8 cellular contexts compared by ENCODE assay signal in the genomic region with DNA sequence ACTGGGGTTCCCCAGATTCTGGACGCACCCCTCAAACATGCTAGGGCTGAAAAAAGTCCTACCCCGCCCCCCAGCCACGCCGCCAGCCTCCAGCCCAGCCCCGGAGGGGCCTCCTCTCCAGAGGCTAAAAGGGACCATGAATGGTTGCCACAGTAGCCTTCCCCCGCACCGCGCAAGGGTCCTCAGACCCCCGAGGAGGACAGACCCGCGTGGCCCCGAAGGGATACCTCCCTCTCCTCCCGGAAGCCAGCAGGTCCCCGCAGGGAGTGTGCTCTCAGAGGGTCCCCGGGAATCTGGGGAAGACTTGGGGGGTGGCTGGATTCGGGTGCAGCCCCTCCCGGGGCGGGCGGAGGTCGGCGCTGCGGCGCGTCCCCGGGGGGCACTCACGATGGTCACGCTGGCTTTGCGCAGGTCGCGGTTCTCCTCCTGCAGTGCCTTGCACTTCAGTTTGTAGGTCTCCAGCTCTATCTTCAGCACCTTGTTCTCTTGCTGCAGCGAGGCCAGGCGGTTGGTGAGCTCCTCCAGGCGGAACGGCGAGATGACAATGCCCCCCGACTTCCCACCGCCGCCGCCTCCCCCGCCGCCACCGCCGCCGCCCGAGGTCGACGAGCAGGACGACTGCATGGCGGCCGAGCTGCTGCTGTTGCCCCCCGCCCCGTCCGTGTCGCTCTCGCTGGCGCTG. TPM values are rescaled to one million over a fixed set of nuclear protein-coding genes. Genes with fewer than 3 reads are reported as not detected.
DNase-seq lines count a peak whose midpoint lies in the region; ATAC-seq and TF ChIP-seq lines count a peak whose summit lies in the region.

No MANE protein-coding gene starts in this region.

- H3K9me3 Mint-ChIP-seq in IgD-negative memory B cell, result no peaks in the 10 kb centered on the region
- H3K9me3 Mint-ChIP-seq in activated naive CD8-positive, alpha-beta T cell treated with anti-CD3 and anti-CD28 coated beads, Interleukin-2, amount 50 U/mL, for 24 hours, result no peaks in the 10 kb centered on the region

- peak overlapping the region; percentile 91 for H3K9ac ChIP-seq in iPS-15b (ENCODE audit: low read depth, low read length)

- no peaks in the 10 kb centered on the region for H3K36me3 Mint-ChIP-seq in IgD-negative memory B cell
- H3K36me3 Mint-ChIP-seq in activated naive CD8-positive, alpha-beta T cell treated with anti-CD3 and anti-CD28 coated beads, Interleukin-2, amount 50 U/mL, for 24 hours (ENCODE audit: low read depth), result peaks cover 38% of the 10 kb centered on the region

- H3K9me3 ChIP-seq in DOHH2 (ENCODE audit: control insufficient read depth, insufficient read depth, low read length), result no peaks in the 10 kb centered on the region
- H3K9me3 ChIP-seq in iPS-15b (ENCODE audit: control insufficient read depth, insufficient read depth, low read length), result no peaks in the 10 kb centered on the region
- H3K9me3 ChIP-seq in spleen, result no peaks in the 10 kb centered on the region

- no peak for TF ChIP-seq CTCF in DOHH2 (IDR thresholded peaks at IDR 0.05; ENCODE audit: low read depth, low read length, poor library complexity, severe bottlenecking)
- TF ChIP-seq CTCF in spleen (IDR thresholded peaks at IDR 0.05 in 8 of 11, conservative IDR thresholded peaks at IDR 0.05 in 3 of 11), result no peak

- peaks cover 52% of the 10 kb centered on the region for H3K4me1 ChIP-seq in DOHH2 (ENCODE audit: control insufficient read depth, low read length)
- peaks cover 25% of the 10 kb centered on the region for H3K4me1 ChIP-seq in iPS-15b (ENCODE audit: control insufficient read depth, insufficient read depth, low read length)
- peaks cover 23 to 76% (median 60%) of the 10 kb centered on the region in 6 donors for H3K4me1 ChIP-seq in spleen

- H3K4me3 Mint-ChIP-seq in IgD-negative memory B cell, result peak overlapping the region; percentile 93 to 98 (median 98)
- peak overlapping the region; percentile 95 for H3K4me3 Mint-ChIP-seq in activated naive CD8-positive, alpha-beta T cell treated with anti-CD3 and anti-CD28 coated beads, Interleukin-2, amount 50 U/mL, for 24 hours

- intact Hi-C loops in spleen (cut with DNase I; ENCODE audit: low total_unique reads), result loop anchor here (10.0 kb wide), 1 partner anchor 71 kb away; no protein-coding TSS in a partner anchor

- H3K4me3 ChIP-seq in DOHH2 (ENCODE audit: low read length), result peak overlapping the region; percentile 95
- H3K4me3 ChIP-seq in iPS-15b (ENCODE audit: low read depth, low read length), result peak overlapping the region; percentile 82
- peak overlapping the region; percentile 75 to 96 (median 89) for H3K4me3 ChIP-seq in spleen

- peaks cover 49 to 60% (median 50%) of the 10 kb centered on the region in 3 donors for H3K4me1 Mint-ChIP-seq in IgD-negative memory B cell
- peaks cover 68% of the 10 kb centered on the region for H3K4me1 Mint-ChIP-seq in activated naive CD8-positive, alpha-beta T cell treated with anti-CD3 and anti-CD28 coated beads, Interleukin-2, amount 50 U/mL, for 24 hours

- peak overlapping the region; percentile 74 for H3K27ac ChIP-seq in DOHH2 (ENCODE audit: low read depth, low read length)
- peak overlapping the region; percentile 91 to 96 (median 94) for H3K27ac ChIP-seq in spleen

- H3K27me3 ChIP-seq in DOHH2 (ENCODE audit: control insufficient read depth, low read length), result no peaks in the 10 kb centered on the region
- H3K27me3 ChIP-seq in iPS-15b (ENCODE audit: control insufficient read depth, insufficient read depth, low read length), result no peaks in the 10 kb centered on the region
- H3K27me3 ChIP-seq in spleen (replicated peaks in 1 of 7), result no peaks in the 10 kb centered on the region

- 0 to 1% (median 0%) methylated on average over 13 to 56 of the region's 56 CpGs for WGBS in spleen, 5 donors

- H3K4me2 ChIP-seq in DOHH2 (ENCODE audit: low read length), result peak overlapping the region; percentile 94

- ATAC-seq in activated naive CD8-positive, alpha-beta T cell treated with anti-CD3 and anti-CD28 coated beads, Interleukin-2, amount 50 U/mL, for 24 hours, result no peak
- ATAC-seq in GM18909 (IDR thresholded peaks at IDR 0.05; ENCODE audit: poor library complexity, unreplicated experiment) (no peak), GM21390 (IDR thresholded peaks at IDR 0.05; ENCODE audit: unreplicated experiment) (no peak)

- H3K36me3 ChIP-seq in DOHH2 (ENCODE audit: control insufficient read depth, low read length) (peaks cover 41% of the 10 kb centered on the region), iPS-15b (ENCODE audit: control insufficient read depth, insufficient read depth, low read length) (no peaks in the 10 kb centered on the region), spleen (peaks cover 0 to 14% (median 0%) of the 10 kb centered on the region in 6 donors)

- H3K9me2 ChIP-seq in DOHH2 (replicated peaks; ENCODE audit: control insufficient read depth, low read length), result no peaks in the 10 kb centered on the region

- TF ChIP-seq POLR2A in spleen (IDR thresholded peaks at IDR 0.05), result no peak

- no peaks in the 10 kb centered on the region for H3K27me3 Mint-ChIP-seq in IgD-negative memory B cell
- H3K27me3 Mint-ChIP-seq in activated naive CD8-positive, alpha-beta T cell treated with anti-CD3 and anti-CD28 coated beads, Interleukin-2, amount 50 U/mL, for 24 hours, result no peaks in the 10 kb centered on the region

- DNase-seq in activated naive CD8-positive, alpha-beta T cell treated with anti-CD3 and anti-CD28 coated beads, Interleukin-2, amount 50 U/mL, for 24 hours, result peak; percentile 39
- DNase-seq in spleen (peak; percentile 89), DMS153 (lab: John Stamatoyannopoulos, UW) (no peak)

- peaks cover 59% of the 10 kb centered on the region for H3K79me2 ChIP-seq in DOHH2 (ENCODE audit: control insufficient read depth, low read length)

- peaks cover 11% of the 10 kb centered on the region for H3F3A ChIP-seq in DOHH2 (ENCODE audit: control insufficient read depth, insufficient read depth)

- H4K20me1 ChIP-seq in DOHH2 (ENCODE audit: control insufficient read depth, insufficient read depth, low read depth, low read length), result peaks cover 18% of the 10 kb centered on the region

- H3K27ac Mint-ChIP-seq in IgD-negative memory B cell, result peak overlapping the region; percentile 89 to 93 (median 92)
- H3K27ac Mint-ChIP-seq in activated naive CD8-positive, alpha-beta T cell treated with anti-CD3 and anti-CD28 coated beads, Interleukin-2, amount 50 U/mL, for 24 hours, result peak overlapping the region; percentile 96

RNA-seq across cellular contexts. Expression of gene CCDC6, which starts 0.5 kb away (rescaled TPM):
- 13.4 TPM for polyA plus RNA-seq in IgD-negative memory B cell
- total RNA-seq in spleen, result 10 to 100 TPM; 29.3 to 55.1 (median 41.3) TPM
- 10 to 100 TPM in 2 of 3 donors, 1 to 10 TPM in 1; 8.7 to 13.9 (median 13.7) TPM for polyA plus RNA-seq in spleen
